20 cellular contexts compared by ENCODE assay signal in the genomic region with DNA sequence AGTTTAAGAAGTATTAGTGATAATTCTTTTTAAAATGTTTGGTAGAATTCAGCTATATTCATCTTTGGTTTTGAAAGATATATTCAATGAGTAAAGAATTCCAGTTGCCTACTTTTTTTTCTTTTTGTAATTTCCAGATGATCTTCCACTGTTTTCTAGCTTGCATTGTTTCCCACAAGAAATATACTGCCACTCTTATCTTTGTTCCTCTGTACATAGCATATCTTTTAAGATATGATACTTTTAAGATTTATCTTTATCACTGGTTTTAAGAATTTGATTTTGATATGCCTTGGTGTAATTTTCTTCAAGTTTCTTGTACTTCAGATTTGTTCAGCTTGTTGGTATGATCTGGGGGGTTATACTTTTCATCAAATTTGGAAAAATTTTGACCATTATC.
DNase-seq lines count a peak whose midpoint lies in the region; ATAC-seq, FAIRE-seq and TF ChIP-seq lines count a peak whose summit lies in the region.
"Had no signal": no experiment of that assay in that cellular context is flagged by ENCODE, and none has a peak within 500 bp of the region (broad histone marks: within the 10 kb centered on the region; RNA-seq: fewer than 3 reads in every experiment).

No MANE protein-coding gene starts in this region.

- intact Hi-C loops in K562 (cut with micrococcal nuclease): no loop called here

- TF ChIP-seq EP300 in SK-N-SH (IDR thresholded peaks at IDR 0.05; ENCODE audit: borderline replicate concordance in 1 of 2, low read depth in 1 of 2, low read length in 1 of 2): no peak
- no peak for TF ChIP-seq EP300 in K562 (IDR thresholded peaks at IDR 0.05; ENCODE audit: low read length)

- no peaks in the 10 kb centered on the region for H3K9me1 ChIP-seq in K562 (ENCODE audit: control insufficient read depth, insufficient read depth, low read length)

- H3F3A ChIP-seq in SK-N-SH (replicated peaks; ENCODE audit: insufficient read depth): no peaks in the 10 kb centered on the region

- no peaks in the 10 kb centered on the region for H3K79me2 ChIP-seq in SK-N-SH (ENCODE audit: insufficient read depth)
- H3K79me2 ChIP-seq in K562 (ENCODE audit: control insufficient read depth, insufficient read depth, low read length): no peaks in the 10 kb centered on the region

- TF ChIP-seq CTCF in SK-N-SH (IDR thresholded peaks at IDR 0.05): no peak
- no peak for TF ChIP-seq CTCF in HEK293 (tag by site-specific recombination; IDR thresholded peaks at IDR 0.05)
- TF ChIP-seq CTCF in K562 (IDR thresholded peaks at IDR 0.05 in 2 of 3, conservative IDR thresholded peaks at IDR 0.05 in 1 of 3; ENCODE audit: insufficient read depth in 2 of 3, low read depth in 1 of 3, low read length in 3 of 3): no peak

- H2AFZ ChIP-seq in SK-N-SH (ENCODE audit: low read depth) (no peak overlapping the region), K562 (ENCODE audit: low read depth, low read length) (no peak overlapping the region)

- H3K9ac ChIP-seq in SK-N-SH (no peak overlapping the region), K562 (ENCODE audit: insufficient read depth in 1 of 2, low read depth in 2 of 2, low read length in 2 of 2) (no peak overlapping the region)
- H3K9ac ChIP-seq: BLaER1 treated with 17β-estradiol and CSF1 and Interleukin-3, amounts not matched to agents 10 nM and 100 nM had no signal

- H3K9me3 ChIP-seq in SK-N-SH: 0 out of 2 replicates have a peak, but pooled peaks cover 9% of the 10 kb centered on the region
- H3K9me3 ChIP-seq in HEK293 (ENCODE audit: control insufficient read depth, insufficient read depth, low read depth, low read length): no peaks in the 10 kb centered on the region
- no peaks in the 10 kb centered on the region for H3K9me3 ChIP-seq in K562 (replicated peaks; ENCODE audit: control insufficient read depth, insufficient read depth, low read depth, low read length)
- H3K9me3 ChIP-seq: A549 had no signal

- H3K4me1 ChIP-seq in SK-N-SH (ENCODE audit: control insufficient read depth in 1 of 2, insufficient read depth in 2 of 2, low read depth in 1 of 2, low read length in 1 of 2): no peaks in the 10 kb centered on the region
- no peaks in the 10 kb centered on the region for H3K4me1 ChIP-seq in HEK293 (ENCODE audit: control insufficient read depth, insufficient read depth, low read length)
- no peaks in the 10 kb centered on the region for H3K4me1 ChIP-seq in K562 (replicated peaks in 1 of 2; ENCODE audit: control insufficient read depth in 2 of 2, insufficient read depth in 2 of 2, low read length in 2 of 2)
- H3K4me1 ChIP-seq: A549; BLaER1 treated with 17β-estradiol and CSF1 and Interleukin-3, amounts not matched to agents 10 nM and 100 nM; Caco-2 had no signal

- H3K27ac ChIP-seq in SK-N-SH (ENCODE audit: low read depth in 2 of 2, low read length in 1 of 2) (no peak overlapping the region), HEK293 (ENCODE audit: extremely low read depth, low read depth, low read length) (no peak overlapping the region), K562 (ENCODE audit: extremely low read depth, low read depth, low read length) (no peak overlapping the region)
- H3K27ac ChIP-seq: 22Rv1; A549; BLaER1 treated with 17β-estradiol and CSF1 and Interleukin-3, amounts not matched to agents 10 nM and 100 nM; C4-2B had no signal

- CTCF ChIA-PET in SK-N-SH (lab: Yijun Ruan, JAX): no interaction called here
- CTCF ChIA-PET in HEK293 (lab: Yijun Ruan, JAX): interaction anchor here (0.6 to 0.7 kb wide), 3 partner anchors 62 to 758 kb away, joined by 3 to 4 read pairs (median 3); no protein-coding TSS in a partner anchor
- CTCF ChIA-PET in K562 (lab: Yijun Ruan, JAX; ENCODE audit: low intra/inter-chr PET ratio): no interaction called here

- POLR2A ChIA-PET in SK-N-SH (lab: Yijun Ruan, JAX): no interaction called here
- POLR2A ChIA-PET in HEK293 (lab: Yijun Ruan, JAX): no interaction called here
- POLR2A ChIA-PET in K562 (lab: Yijun Ruan, JAX): no interaction called here

- no peak for ATAC-seq in SK-N-SH treated with all-trans-retinoic acid at 6 μM for 48 hours
- no peak for ATAC-seq in K562
- ATAC-seq: A549; CD8-positive, alpha-beta T cell had no signal

- TF ChIP-seq POLR2A in K562 (conservative IDR thresholded peaks at IDR 0.05): no peak

- no peak for FAIRE-seq in K562 (lab: Jason Lieb, UNC)
- FAIRE-seq: A549, D721Med, G401.6, GM12891, GM19239 had no signal

- in situ Hi-C loops in K562 (cut with MboI): no loop called here

- H4K20me1 ChIP-seq in SK-N-SH (ENCODE audit: insufficient read depth): no peaks in the 10 kb centered on the region
- H4K20me1 ChIP-seq in K562 (replicated peaks; ENCODE audit: control insufficient read depth, insufficient read depth, low read length): no peaks in the 10 kb centered on the region
- H4K20me1 ChIP-seq: BLaER1 treated with 17β-estradiol and CSF1 and Interleukin-3, amounts not matched to agents 10 nM and 100 nM had no signal

- H3K4me2 ChIP-seq in SK-N-SH: no peak overlapping the region
- H3K4me2 ChIP-seq in K562 (ENCODE audit: insufficient read depth, low read length): no peak overlapping the region
- H3K4me2 ChIP-seq: A549; BLaER1 treated with 17β-estradiol and CSF1 and Interleukin-3, amounts not matched to agents 10 nM and 100 nM had no signal

- H3K4me3 ChIP-seq in SK-N-SH (ENCODE audit: low read depth in 2 of 2, low read length in 1 of 2) (no peak overlapping the region), HEK293 (ENCODE audit: low read depth, low read length) (no peak overlapping the region), K562 (no peak overlapping the region)
- H3K4me3 ChIP-seq: A549; BLaER1 treated with 17β-estradiol and CSF1 and Interleukin-3, amounts not matched to agents 10 nM and 100 nM had no signal

- BruUV-seq in K562 (replicated peaks; lab: Mats Ljungman, UMichigan): no TSS peak

- H3K27me3 ChIP-seq in SK-N-SH (ENCODE audit: insufficient read depth) (no peaks in the 10 kb centered on the region), K562 (ENCODE audit: control insufficient read depth in 2 of 2, insufficient read depth in 2 of 2, low read length in 2 of 2) (peaks cover 0 to 3% of the 10 kb centered on the region in 2 experiments; a peak in 2 of 5 replicates)
- H3K27me3 ChIP-seq: BLaER1 treated with 17β-estradiol and CSF1 and Interleukin-3, amounts not matched to agents 10 nM and 100 nM had no signal

- H3K9me2 ChIP-seq in SK-N-SH: no peaks in the 10 kb centered on the region

- H3K36me3 ChIP-seq in SK-N-SH (replicated peaks in 1 of 2; ENCODE audit: control insufficient read depth in 1 of 2, insufficient read depth in 2 of 2, low read length in 1 of 2) (no peaks in the 10 kb centered on the region), HEK293 (ENCODE audit: control insufficient read depth in 2 of 2, insufficient read depth in 1 of 2, low read length in 2 of 2) (no peaks in the 10 kb centered on the region), K562 (ENCODE audit: control insufficient read depth, insufficient read depth, low read length) (no peaks in the 10 kb centered on the region)
- H3K36me3 ChIP-seq: BLaER1 treated with 17β-estradiol and CSF1 and Interleukin-3, amounts not matched to agents 10 nM and 100 nM had no signal

- DNase-seq in SK-N-SH: no peak
- no peak for DNase-seq in K562 (ENCODE audit: extremely low read depth in 1 of 4, low spot score in 3 of 4)
- no peak for DNase-seq in NCI-H1092 treated with DMSO at 0.1 percent for 48 hours (lab: John Stamatoyannopoulos, UW)
- DNase-seq: AML-193; Caco-2; Calu3; CD4-positive, alpha-beta T cell; CD8-positive, alpha-beta T cell; DMS79 treated with DMSO at 0.1 percent for 48 hours; GF-D8 had no signal

- no peak for TF ChIP-seq RAD21 in SK-N-SH (IDR thresholded peaks at IDR 0.05; ENCODE audit: low read length)
- TF ChIP-seq RAD21 in K562 (CRISPR knock-in tag; conservative IDR thresholded peaks at IDR 0.05 in 1 of 2, IDR thresholded peaks at IDR 0.05 in 1 of 2): no peak

TF ChIP-seq in SK-N-SH, 30 proteins besides CTCF, POLR2A, EP300 and RAD21 (continues in another document):
- no peak for TF ChIP-seq GATA2 (CRISPR knock-in tag; IDR thresholded peaks at IDR 0.05)

TF ChIP-seq in HEK293, 187 proteins besides CTCF, POLR2A, EP300 and RAD21 (continues in another document):
- no peak for TF ChIP-seq ZBTB10 (tag by site-specific recombination; IDR thresholded peaks at IDR 0.05)

TF ChIP-seq in K562, 482 proteins besides CTCF, POLR2A, EP300 and RAD21 (continues in another document):
- TF ChIP-seq CBX3 (IDR thresholded peaks at IDR 0.05; ENCODE audit: borderline replicate concordance in 1 of 2, low read length in 2 of 2) (peak in 1 of 2 experiments; percentile 33; a peak in 1 of 3 replicates), ZC3H4 (CRISPR knock-in tag; IDR thresholded peaks at IDR 0.05; ENCODE audit: borderline replicate concordance) (no peak), SAFB (IDR thresholded peaks at IDR 0.05; ENCODE audit: borderline replicate concordance, low read depth, low read length) (no peak), HNRNPLL (IDR thresholded peaks at IDR 0.05; ENCODE audit: low read depth, low read length, poor library complexity, severe bottlenecking) (no peak), TEAD2 (tag; IDR thresholded peaks at IDR 0.05) (no peak), CSDE1 (IDR thresholded peaks at IDR 0.05) (no peak), SMAD4 (CRISPR knock-in tag; conservative IDR thresholded peaks at IDR 0.05) (no peak), BHLHE40 (IDR thresholded peaks at IDR 0.05; ENCODE audit: low read length) (no peak), CEBPB (tag; IDR thresholded peaks at IDR 0.05) (no peak), ARNT (IDR thresholded peaks at IDR 0.05) (no peak), RBFOX2 (IDR thresholded peaks at IDR 0.05; ENCODE audit: low read depth, low read length) (no peak), ZNF561 (CRISPR knock-in tag; conservative IDR thresholded peaks at IDR 0.05) (no peak), TRIM28 (IDR thresholded peaks at IDR 0.05) (peak; percentile 72; the same call in 1 of the 2 replicates), ARID3A (IDR thresholded peaks at IDR 0.05; ENCODE audit: borderline replicate concordance, low read depth, low read length) (no peak)
